In genomic region chr1:20479840-20480239, GRCh38 we compare ENCODE assay signal across 16 cellular contexts.
"Had no signal": no experiment of that assay in that cellular context is flagged by ENCODE, and none has a peak within 500 bp of the region (broad histone marks: within the 10 kb centered on the region; RNA-seq: fewer than 3 reads in every experiment).

No MANE protein-coding gene starts in this region.

- H3K4me3 Mint-ChIP-seq: activated naive CD8-positive, alpha-beta T cell treated with anti-CD3 and anti-CD28 coated beads, Interleukin-2, amount 10 ng/mL, durations not matched to agents 7 days and 5 days; activated T-cell treated with anti-CD3 and anti-CD28 coated beads, Interleukin-2, amount 50 U/mL, for 4 hours; effector memory CD8-positive, alpha-beta T cell; naive thymus-derived CD8-positive, alpha-beta T cell; T-helper 2 cell treated with Interferon-gamma antibody and Interleukin-4, amounts not matched to agents 5 μg/mL and 100 μg/mL, for 36 hours had no signal

- H3K9me3 ChIP-seq: psoas muscle, sigmoid colon, suprapubic skin, uterus had no signal

- H3K9me3 Mint-ChIP-seq: activated naive CD8-positive, alpha-beta T cell treated with anti-CD3 and anti-CD28 coated beads, Interleukin-2, amount 10 ng/mL, durations not matched to agents 7 days and 5 days; activated T-cell treated with anti-CD3 and anti-CD28 coated beads, Interleukin-2, amount 50 U/mL, for 4 hours; effector memory CD8-positive, alpha-beta T cell; naive thymus-derived CD8-positive, alpha-beta T cell; T-helper 2 cell treated with Interferon-gamma antibody and Interleukin-4, amounts not matched to agents 5 μg/mL and 100 μg/mL, for 36 hours had no signal

- H3K36me3 Mint-ChIP-seq: activated naive CD8-positive, alpha-beta T cell treated with anti-CD3 and anti-CD28 coated beads, Interleukin-2, amount 10 ng/mL, durations not matched to agents 7 days and 5 days had no signal

- H3K27me3 ChIP-seq: uterus had no signal

- H3K36me3 ChIP-seq: sigmoid colon, suprapubic skin, uterus had no signal

- ATAC-seq: activated T-cell treated with anti-CD3 and anti-CD28 coated beads, Interleukin-2, amount 50 U/mL, for 4 hours; effector memory CD8-positive, alpha-beta T cell; naive thymus-derived CD8-positive, alpha-beta T cell; psoas muscle had no signal

- H3K27ac Mint-ChIP-seq: activated naive CD8-positive, alpha-beta T cell treated with anti-CD3 and anti-CD28 coated beads, Interleukin-2, amount 10 ng/mL, durations not matched to agents 7 days and 5 days; effector memory CD8-positive, alpha-beta T cell; T-helper 2 cell treated with Interferon-gamma antibody and Interleukin-4, amounts not matched to agents 5 μg/mL and 100 μg/mL, for 36 hours had no signal

- DNase-seq: activated CD4-positive, alpha-beta T cell treated with anti-CD3 and anti-CD28 coated beads, Interleukin-2, amount 50 U/mL, for 4 hours; activated CD4-positive, CD25-positive, alpha-beta regulatory T cell treated with anti-CD3 and anti-CD28 coated beads, Interleukin-2, amount 50 U/mL, for 72 hours; activated naive CD8-positive, alpha-beta T cell treated with anti-CD3 and anti-CD28 coated beads, Interleukin-2, amount 10 ng/mL, durations not matched to agents 7 days and 5 days; activated T-cell treated with anti-CD3 and anti-CD28 coated beads, Interleukin-2, amount 50 U/mL, for 4 hours; aorta; effector memory CD8-positive, alpha-beta T cell; naive thymus-derived CD8-positive, alpha-beta T cell; psoas muscle; sigmoid colon; stimulated activated CD4-positive, alpha-beta T cell treated with anti-CD3 and anti-CD28 coated beads, Interleukin-2, amount 100 ng/mL, for 48 hours; stimulated activated naive CD4-positive, alpha-beta T cell treated with Interleukin-2 at 50 U/mL for 16 hours; uterus had no signal

- H3K4me3 ChIP-seq: coronary artery, lung, psoas muscle, sigmoid colon, suprapubic skin, uterus had no signal

- H3K27ac ChIP-seq: coronary artery, psoas muscle, suprapubic skin, uterus had no signal
